Comparison of ENCODE assay signal across 19 cellular contexts in genomic region chr7:117312593-117312992, GRCh38. TPM values are rescaled to one million over a fixed set of nuclear protein-coding genes. Genes with fewer than 3 reads are reported as not detected.
DNase-seq lines count a peak whose midpoint lies in the region; ATAC-seq, FAIRE-seq and TF ChIP-seq lines count a peak whose summit lies in the region.
"Had no signal": no experiment of that assay in that cellular context is flagged by ENCODE, and none has a peak within 500 bp of the region (broad histone marks: within the 10 kb centered on the region; RNA-seq: fewer than 3 reads in every experiment).

No MANE protein-coding gene starts in this region.

- no peak overlapping the region for H2AFZ ChIP-seq in smooth muscle cell (ENCODE audit: low read depth)

- no peak for ATAC-seq in GM18907 (IDR thresholded peaks at IDR 0.05; ENCODE audit: unreplicated experiment)
- ATAC-seq: activated naive CD4-positive, alpha-beta T cell treated with anti-CD3 and anti-CD28 coated beads, Interleukin-2, amount 50 U/mL, for 72 hours; lower lobe of right lung; stimulated activated effector memory CD8-positive, alpha-beta T cell treated with anti-CD3 and anti-CD28 coated beads, Interleukin-12 subunit alpha, Interleukin-12 subunit beta, amount 100 ng/mL, for 72 hours had no signal

- H3K27ac ChIP-seq in smooth muscle cell (ENCODE audit: low read depth) = no peak overlapping the region
- H3K27ac ChIP-seq: esophagus muscularis mucosa, lower lobe of right lung, sigmoid colon had no signal

- DNase-seq in GM13977 (ENCODE audit: low spot score) = no peak
- DNase-seq in RKO (ENCODE audit: low spot score) = peak; percentile 33
- DNase-seq in smooth muscle cell (lab: John Stamatoyannopoulos, UW; ENCODE audit: unreplicated experiment) = no peak
- no peak for DNase-seq in NCI-H524 (lab: John Stamatoyannopoulos, UW)
- DNase-seq in stimulated activated naive CD4-positive, alpha-beta T cell (lab: John Stamatoyannopoulos, UW) = no peak
- DNase-seq: activated CD8-positive, alpha-beta memory T cell treated with anti-CD3 and anti-CD28 coated beads, Interleukin-2, amount 50 U/mL, for 4 hours; GF-D8; H9; lower lobe of right lung; NCI-H187 treated with DMSO at 0.1 percent for 48 hours; sigmoid colon; stimulated activated CD4-positive, alpha-beta T cell treated with anti-CD3 and anti-CD28 coated beads, Interleukin-4, amount 100 ng/mL, for 24 hours; T-helper 1 cell had no signal

- H3K79me2 ChIP-seq in smooth muscle cell (ENCODE audit: low read depth) = peaks cover 23% of the 10 kb centered on the region

- H3K4me2 ChIP-seq in smooth muscle cell = no peak overlapping the region

- peaks cover 2% of the 10 kb centered on the region for H3K36me3 ChIP-seq in smooth muscle cell (ENCODE audit: low read depth)
- H3K36me3 ChIP-seq: esophagus muscularis mucosa, lower lobe of right lung, sigmoid colon had no signal

- H3K4me3 ChIP-seq in smooth muscle cell = no peak overlapping the region
- H3K4me3 ChIP-seq: esophagus muscularis mucosa, lower lobe of right lung, sigmoid colon had no signal

- no peak overlapping the region for H3K9ac ChIP-seq in smooth muscle cell (ENCODE audit: low read depth)

- no peaks in the 10 kb centered on the region for H3K27me3 ChIP-seq in smooth muscle cell (ENCODE audit: low read depth)
- H3K27me3 ChIP-seq: esophagus muscularis mucosa, sigmoid colon had no signal

- no peaks in the 10 kb centered on the region for H3K4me1 ChIP-seq in smooth muscle cell (ENCODE audit: low read depth)
- H3K4me1 ChIP-seq: esophagus muscularis mucosa, lower lobe of right lung, sigmoid colon had no signal

- 76% methylated on average over 1 of the region's 1 CpG for WGBS in smooth muscle cell (ENCODE audit: low lambda C conversion rate)

- in situ Hi-C loops in GM13977 (cut with MboI; ENCODE audit: low pct_unique_long_range_greater_than_20kb, low sequenced_read_pairs, unreplicated experiment) = no loop called here

- peak; percentile 78 for FAIRE-seq in endometrium (lab: Jason Lieb, UNC)

- no peaks in the 10 kb centered on the region for H3F3A ChIP-seq in smooth muscle cell (ENCODE audit: low read depth)

- H3K9me3 ChIP-seq in smooth muscle cell (replicated peaks; ENCODE audit: low read depth) = no peaks in the 10 kb centered on the region
- H3K9me3 ChIP-seq: esophagus muscularis mucosa, lower lobe of right lung, sigmoid colon had no signal

- TF ChIP-seq CTCF in GM13977 (IDR thresholded peaks at IDR 0.05; ENCODE audit: extremely low read depth, insufficient read depth, missing control alignments) (peak; percentile 26), smooth muscle cell (IDR thresholded peaks at IDR 0.05; ENCODE audit: borderline replicate concordance, insufficient read depth, poor library complexity, severe bottlenecking) (peak; percentile 18)

- no peaks in the 10 kb centered on the region for H4K20me1 ChIP-seq in smooth muscle cell (ENCODE audit: low read depth)

RNA-seq across cellular contexts. Expression of gene WNT2, which starts 10.3 kb away (rescaled TPM):
- total RNA-seq in smooth muscle cell = 98.9 and 106 TPM in 2 replicates
- 116 and 182 TPM in 2 replicates for polyA plus RNA-seq in smooth muscle cell
- total RNA-seq: activated naive CD4-positive, alpha-beta T cell treated with anti-CD3 and anti-CD28 coated beads, Interleukin-2, amount 50 U/mL, for 72 hours; H9 had no signal
- polyA plus RNA-seq: neural cell had no signal
